Comparison of ENCODE assay signal across 20 cellular contexts in the genomic region with DNA sequence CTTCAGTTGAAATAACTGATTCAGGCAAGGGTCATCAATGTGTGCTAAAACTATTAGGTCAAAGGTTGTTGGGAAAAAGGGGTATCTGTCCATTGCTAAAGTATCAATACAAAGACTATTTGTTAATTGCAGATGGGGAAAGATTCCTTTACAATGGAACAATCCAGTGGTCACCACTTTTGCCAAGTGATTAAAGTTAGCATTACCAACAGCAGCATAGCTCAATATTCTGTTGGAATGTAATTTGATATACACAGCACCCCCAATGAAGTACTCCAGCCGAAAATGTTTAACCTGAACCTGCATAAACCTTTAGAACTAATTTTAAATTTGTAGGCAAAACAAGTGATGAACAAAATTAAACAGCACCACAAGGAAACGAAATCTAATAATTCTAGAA.
"Had no signal": no experiment of that assay in that cellular context is flagged by ENCODE, and none has a peak within 500 bp of the region (broad histone marks: within the 10 kb centered on the region; RNA-seq: fewer than 3 reads in every experiment).

No MANE protein-coding gene starts in this region.

- DNase-seq: activated CD4-positive, alpha-beta memory T cell treated with anti-CD3 and anti-CD28 coated beads for 36 hours; activated CD4-positive, alpha-beta T cell treated with anti-CD3 and anti-CD28 coated beads for 48 hours; activated CD4-positive, CD25-positive, alpha-beta regulatory T cell; activated effector memory CD4-positive, alpha-beta T cell treated with Interleukin-2 at 50 U/mL for 16 hours; activated naive CD4-positive, alpha-beta T cell treated with anti-CD3 and anti-CD28 coated beads for 36 hours; activated naive CD8-positive, alpha-beta T cell treated with anti-CD3 and anti-CD28 coated beads, Interleukin-2, amount 10 ng/mL, durations not matched to agents 7 days and 5 days; activated T-cell treated with anti-CD3 and anti-CD28 coated beads, Interleukin-2, amount 50 U/mL, for 48 hours; amniotic stem cell; central memory CD4-positive, alpha-beta T cell; colonic mucosa; esophagus squamous epithelium; naive thymus-derived CD8-positive, alpha-beta T cell; stimulated activated CD4-positive, alpha-beta T cell treated with anti-CD3 and anti-CD28 coated beads, Interleukin-12 subunit alpha, Interleukin-12 subunit beta, amount 100 ng/mL, for 4 hours; stimulated activated CD4-positive, alpha-beta T cell treated with anti-CD3 and anti-CD28 coated beads, Interleukin-1b, Interleukin-23, amount 100 ng/mL, for 48 hours; transverse colon had no signal

- H3K4me3 ChIP-seq: colonic mucosa, esophagus squamous epithelium, gastroesophageal sphincter, lung, neural progenitor cell, suprapubic skin, transverse colon had no signal

- H3K36me3 ChIP-seq: colonic mucosa, esophagus squamous epithelium, gastroesophageal sphincter, neural progenitor cell, suprapubic skin, transverse colon had no signal

- ATAC-seq: gastroesophageal sphincter; left lobe of liver; naive thymus-derived CD8-positive, alpha-beta T cell had no signal

- H3K9me3 ChIP-seq: colonic mucosa, esophagus squamous epithelium, gastroesophageal sphincter, suprapubic skin, transverse colon had no signal

- H3K4me1 ChIP-seq: colonic mucosa had no signal

- H3K27ac ChIP-seq: colonic mucosa, esophagus squamous epithelium, neural progenitor cell, suprapubic skin, transverse colon had no signal

- H3K27me3 ChIP-seq: colonic mucosa, esophagus squamous epithelium, gastroesophageal sphincter, neural progenitor cell, suprapubic skin, transverse colon had no signal
